Comparison of ENCODE assay signal across 19 cellular contexts in the genomic region with DNA sequence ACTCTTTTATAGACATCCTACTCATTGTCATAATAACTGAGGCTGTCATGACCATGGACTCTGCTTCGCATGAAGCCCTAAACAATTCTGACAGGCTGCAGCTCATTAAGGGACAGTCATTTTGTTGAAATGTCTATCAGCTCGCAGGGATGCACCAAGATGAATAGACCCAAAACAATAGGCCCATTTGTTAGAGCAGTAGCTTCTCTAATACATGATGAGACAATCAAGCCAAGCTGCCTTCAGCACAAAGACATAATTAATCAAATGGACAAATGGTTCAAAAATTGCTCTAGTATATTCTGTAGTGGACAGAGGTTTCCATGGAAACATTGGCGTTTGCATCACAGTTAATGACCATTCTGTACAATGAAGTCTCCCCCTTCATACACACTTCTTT.
DNase-seq lines count a peak whose midpoint lies in the region; ATAC-seq and TF ChIP-seq lines count a peak whose summit lies in the region.
"Had no signal": no experiment of that assay in that cellular context is flagged by ENCODE, and none has a peak within 500 bp of the region (broad histone marks: within the 10 kb centered on the region; RNA-seq: fewer than 3 reads in every experiment).

No MANE protein-coding gene starts in this region.

- H3K27me3 ChIP-seq in thyroid gland, result no peaks in the 10 kb centered on the region
- H3K27me3 ChIP-seq: MG63, Peyer's patch had no signal

- ATAC-seq in HG02840 (IDR thresholded peaks at IDR 0.05; ENCODE audit: low FRiP score, unreplicated experiment), result no peak

- TF ChIP-seq POLR2A in thyroid gland (IDR thresholded peaks at IDR 0.05), result no peak

- no peak for TF ChIP-seq CTCF in thyroid gland (IDR thresholded peaks at IDR 0.05)
- no peak for TF ChIP-seq CTCF in MCF 10A (IDR thresholded peaks at IDR 0.05; ENCODE audit: unreplicated experiment)

- H3K4me1 Mint-ChIP-seq in MCF 10A (ENCODE audit: insufficient read depth, unreplicated experiment), result no peaks in the 10 kb centered on the region
- H3K4me1 Mint-ChIP-seq: B cell; CD4-positive, CD25-positive, alpha-beta regulatory T cell had no signal

- no peak overlapping the region for H3K27ac ChIP-seq in thyroid gland
- H3K27ac ChIP-seq: Peyer's patch had no signal

- DNase-seq in NCI-H1417 (lab: John Stamatoyannopoulos, UW) (peak in 2 of 3 experiments; percentile 49 to 90), NCI-H748 treated with DMSO at 0.1 percent for 48 hours (lab: John Stamatoyannopoulos, UW) (peak; percentile 99), inferior parietal cortex (ENCODE audit: extremely low spot score) (peak; percentile 37), putamen (ENCODE audit: low spot score) (peak; percentile 71), thyroid gland (no peak), MCF 10A (ENCODE audit: unreplicated experiment) (no peak)
- DNase-seq: Calu3; CD4-positive, CD25-positive, alpha-beta regulatory T cell; DMS79 treated with DMSO at 0.1 percent for 48 hours; GOT3; MG63; NCI-H1105; NCI-H187; Peyer's patch; Right ventricle myocardium superior; SK-N-SH; T-helper 1 cell had no signal

- H3K36me3 Mint-ChIP-seq in MCF 10A (ENCODE audit: insufficient read depth, unreplicated experiment), result no peaks in the 10 kb centered on the region
- H3K36me3 Mint-ChIP-seq: CD4-positive, CD25-positive, alpha-beta regulatory T cell had no signal

- peaks cover 63% of the 10 kb centered on the region for H3K27me3 Mint-ChIP-seq in MCF 10A (ENCODE audit: insufficient read depth, unreplicated experiment)
- H3K27me3 Mint-ChIP-seq: B cell had no signal

- no peaks in the 10 kb centered on the region for H3K9me3 ChIP-seq in thyroid gland
- H3K9me3 ChIP-seq: MG63, Peyer's patch, SK-N-SH had no signal

- H3K4me1 ChIP-seq in thyroid gland, result no peaks in the 10 kb centered on the region
- H3K4me1 ChIP-seq: Peyer's patch had no signal

- no peak overlapping the region for H3K4me3 ChIP-seq in thyroid gland (replicated peaks in 1 of 3)
- H3K4me3 ChIP-seq: MG63, Peyer's patch had no signal

- no peaks in the 10 kb centered on the region for H3K9me3 Mint-ChIP-seq in MCF 10A (ENCODE audit: unreplicated experiment)

- CTCF ChIA-PET in MCF 10A (lab: Yijun Ruan, JAX), result interaction anchor here (0.6 kb wide), 1 partner anchor 229 kb away, joined by 4 read pairs; no protein-coding TSS in a partner anchor

- no TSS peak for BruUV-seq in MCF 10A (replicated peaks; lab: Mats Ljungman, UMichigan)

- H3K27ac Mint-ChIP-seq in MCF 10A (ENCODE audit: low read depth, unreplicated experiment), result no peak overlapping the region
- H3K27ac Mint-ChIP-seq: B cell; CD4-positive, CD25-positive, alpha-beta regulatory T cell had no signal

- no peak overlapping the region for H3K4me3 Mint-ChIP-seq in MCF 10A (ENCODE audit: unreplicated experiment)
- H3K4me3 Mint-ChIP-seq: B cell; CD4-positive, CD25-positive, alpha-beta regulatory T cell had no signal

- 51 to 53% methylated on average over 3 of the region's 3 CpGs for WGBS in thyroid gland, 2 donors

- intact Hi-C loops in thyroid gland (cut with DNase I) (no loop called here), MCF 10A (cut with micrococcal nuclease) (no loop called here)

- no peaks in the 10 kb centered on the region for H3K36me3 ChIP-seq in thyroid gland
- H3K36me3 ChIP-seq: MG63, Peyer's patch had no signal

- POLR2A ChIA-PET in MCF 10A (lab: Yijun Ruan, JAX), result no interaction called here

Comparison
In these comparisons a context has a peak if more than half of its experiments do, and no peak if none do; other contexts are left out.
1. DNase-seq: peak in NCI-H1417 (2 of 3), NCI-H748 treated with DMSO at 0.1 percent for 48 hours (single experiment), inferior parietal cortex (single experiment) and putamen (single experiment); none in thyroid gland (0 of 2) and MCF 10A (single experiment).